8 cellular contexts compared by ENCODE assay signal in genomic region chr10:4034907-4035581, GRCh38.
DNase-seq lines count a peak whose midpoint lies in the region; ATAC-seq and TF ChIP-seq lines count a peak whose summit lies in the region.

No MANE protein-coding gene starts in this region.

- H3K4me1 Mint-ChIP-seq in CD8-positive, alpha-beta T cell (ENCODE audit: low read depth), result peaks cover 19% of the 10 kb centered on the region
- H3K4me1 Mint-ChIP-seq in T-helper 17 cell (peaks cover 26% of the 10 kb centered on the region), endothelial cell (ENCODE audit: unreplicated experiment) (no peaks in the 10 kb centered on the region)

- peaks cover 14% of the 10 kb centered on the region for H3K4me1 ChIP-seq in CD8-positive, alpha-beta T cell (ENCODE audit: insufficient read depth, low read length)
- no peaks in the 10 kb centered on the region for H3K4me1 ChIP-seq in rectal smooth muscle tissue (ENCODE audit: control insufficient read depth, insufficient read depth, low read length)

- H3K27me3 ChIP-seq in CD8-positive, alpha-beta T cell (ENCODE audit: insufficient read depth, low read length), result no peaks in the 10 kb centered on the region
- H3K27me3 ChIP-seq in rectal smooth muscle tissue (ENCODE audit: control insufficient read depth, insufficient read depth, low read length), result no peaks in the 10 kb centered on the region

- peak overlapping the region; percentile 46 for H3K27ac Mint-ChIP-seq in CD8-positive, alpha-beta T cell
- H3K27ac Mint-ChIP-seq in T-helper 17 cell (peak overlapping the region; percentile 88), endothelial cell (ENCODE audit: unreplicated experiment) (no peak overlapping the region)

- DNase-seq in CD8-positive, alpha-beta T cell, result peak in 1 of 7 experiments; percentile 50
- DNase-seq in T-helper 17 cell, result no peak
- DNase-seq in fibroblast of pulmonary artery (ENCODE audit: low read depth), result peak; percentile 22
- no peak for DNase-seq in endothelial cell (ENCODE audit: low spot score)
- DNase-seq in NCI-H524 treated with DMSO at 0.1 percent for 48 hours (lab: John Stamatoyannopoulos, UW), result no peak
- no peak for DNase-seq in T-helper 9 cell

- H3K27me3 Mint-ChIP-seq in CD8-positive, alpha-beta T cell (ENCODE audit: low read depth), result no peaks in the 10 kb centered on the region
- no peaks in the 10 kb centered on the region for H3K27me3 Mint-ChIP-seq in T-helper 17 cell
- no peaks in the 10 kb centered on the region for H3K27me3 Mint-ChIP-seq in endothelial cell (ENCODE audit: unreplicated experiment)

- H3K4me3 ChIP-seq in CD8-positive, alpha-beta T cell (ENCODE audit: low read depth, low read length), result peak overlapping the region; percentile 47
- H3K4me3 ChIP-seq in fibroblast of pulmonary artery (replicated peaks; ENCODE audit: low read depth, low read length), result no peak overlapping the region
- peak overlapping the region; percentile 50 for H3K4me3 ChIP-seq in rectal smooth muscle tissue (ENCODE audit: low read length)

- no peak overlapping the region for H3K27ac ChIP-seq in CD8-positive, alpha-beta T cell (ENCODE audit: low read depth, low read length)
- peak overlapping the region; percentile 11 for H3K27ac ChIP-seq in rectal smooth muscle tissue (ENCODE audit: low read depth, low read length)

- no peaks in the 10 kb centered on the region for H3K36me3 Mint-ChIP-seq in CD8-positive, alpha-beta T cell
- peaks cover 2% of the 10 kb centered on the region for H3K36me3 Mint-ChIP-seq in T-helper 17 cell (ENCODE audit: low read depth)
- H3K36me3 Mint-ChIP-seq in endothelial cell (ENCODE audit: low read depth, unreplicated experiment), result no peaks in the 10 kb centered on the region

- intact Hi-C loops in CD8-positive, alpha-beta T cell (cut with DNase I, micrococcal nuclease), result loop anchor here in 1 of 2 experiments (5.0 kb wide), 1 partner anchor 73 kb away; no protein-coding TSS in a partner anchor

- ATAC-seq in CD8-positive, alpha-beta T cell, result peak; percentile 42
- ATAC-seq in T-helper 17 cell (peak; percentile 80), HG02852 (IDR thresholded peaks at IDR 0.05; ENCODE audit: unreplicated experiment) (no peak)

- CTCF ChIA-PET in CD8-positive, alpha-beta T cell (lab: Charles Lee), result interaction anchor here (1.6 kb wide), 1 partner anchor 12 kb away, joined by 4 read pairs; no protein-coding TSS in a partner anchor

- POLR2A ChIA-PET in CD8-positive, alpha-beta T cell (lab: Charles Lee), result no interaction called here

- H3K4me3 Mint-ChIP-seq in CD8-positive, alpha-beta T cell, result peak overlapping the region; percentile 78
- peak overlapping the region; percentile 90 for H3K4me3 Mint-ChIP-seq in T-helper 17 cell
- H3K4me3 Mint-ChIP-seq in endothelial cell (ENCODE audit: unreplicated experiment), result no peak overlapping the region

- no peak overlapping the region for H3K9ac ChIP-seq in rectal smooth muscle tissue (ENCODE audit: low read length)

- no peaks in the 10 kb centered on the region for H3K9me3 Mint-ChIP-seq in CD8-positive, alpha-beta T cell
- H3K9me3 Mint-ChIP-seq in endothelial cell (ENCODE audit: unreplicated experiment), result no peaks in the 10 kb centered on the region

- H3K36me3 ChIP-seq in CD8-positive, alpha-beta T cell (ENCODE audit: insufficient read depth, low read length), result no peaks in the 10 kb centered on the region
- no peaks in the 10 kb centered on the region for H3K36me3 ChIP-seq in rectal smooth muscle tissue (ENCODE audit: control insufficient read depth, insufficient read depth, low read length)

- no peak for TF ChIP-seq CTCF in CD8-positive, alpha-beta T cell (IDR thresholded peaks at IDR 0.05)
- TF ChIP-seq CTCF in fibroblast of pulmonary artery (IDR thresholded peaks at IDR 0.05; ENCODE audit: low read length, missing control alignments) (no peak), endothelial cell (IDR thresholded peaks at IDR 0.05; ENCODE audit: unreplicated experiment) (no peak)

- H3K9me3 ChIP-seq in CD8-positive, alpha-beta T cell (ENCODE audit: low read length), result no peaks in the 10 kb centered on the region
- no peaks in the 10 kb centered on the region for H3K9me3 ChIP-seq in T-helper 17 cell (ENCODE audit: control insufficient read depth, low read length, poor library complexity, severe bottlenecking)
